Comparison of ENCODE assay signal across 18 cellular contexts in the genomic region with DNA sequence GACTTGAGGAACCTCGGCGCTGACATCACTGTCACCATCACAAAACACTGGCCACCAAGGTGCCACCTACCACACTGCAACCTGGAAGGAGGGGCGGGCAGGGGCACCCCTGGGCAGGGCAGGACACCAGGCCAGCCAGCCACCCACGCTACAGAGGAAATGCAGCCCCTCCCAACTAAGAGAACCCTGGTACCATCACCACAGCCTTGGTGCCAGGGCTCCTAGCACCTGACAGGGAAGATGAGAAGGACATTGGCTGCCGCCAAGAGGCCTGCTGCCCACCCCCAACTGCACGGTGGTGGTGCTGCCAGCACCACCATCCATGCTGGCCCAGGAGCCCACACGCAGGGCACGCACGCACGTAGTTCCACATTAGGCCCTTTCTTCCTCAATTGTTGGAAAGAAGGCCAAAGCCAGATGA.
DNase-seq lines count a peak whose midpoint lies in the region; ATAC-seq and TF ChIP-seq lines count a peak whose summit lies in the region.
"Had no signal": no experiment of that assay in that cellular context is flagged by ENCODE, and none has a peak within 500 bp of the region (broad histone marks: within the 10 kb centered on the region; RNA-seq: fewer than 3 reads in every experiment).

No MANE protein-coding gene starts in this region.

- in situ Hi-C loops in IMR-90 (cut with MboI; ENCODE audit: low sequenced_read_pairs): no loop called here

- H3K27me3 Mint-ChIP-seq in nephron (ENCODE audit: low read depth): peaks cover 4% of the 10 kb centered on the region
- no peaks in the 10 kb centered on the region for H3K27me3 Mint-ChIP-seq in stimulated activated memory B cell treated with anti-CD40 and anti-IgM and Interleukin-4, amounts not matched to agents 10 μg/mL and 1 μg/mL and 100 μg/mL, for 72 hours
- H3K27me3 Mint-ChIP-seq: activated naive CD4-positive, alpha-beta T cell treated with anti-CD3 and anti-CD28 coated beads, Interleukin-2, amount 50 U/mL, for 24 hours had no signal

- TF ChIP-seq CTCF in IMR-90 (conservative IDR thresholded peaks at IDR 0.05; ENCODE audit: low read depth, low read length): no peak
- TF ChIP-seq CTCF in coronary artery (IDR thresholded peaks at IDR 0.05): no peak
- TF ChIP-seq CTCF in nephron (IDR thresholded peaks at IDR 0.05; ENCODE audit: unreplicated experiment in 3 of 3): no peak

- H2BK5ac ChIP-seq in IMR-90 (ENCODE audit: low read depth, low read length, poor library complexity, severe bottlenecking): no peak overlapping the region

- CTCF ChIA-PET in IMR-90 (lab: Yijun Ruan, JAX): no interaction called here

- no peak overlapping the region for H2AK9ac ChIP-seq in IMR-90 (replicated peaks; ENCODE audit: low read depth, low read length, poor library complexity)

- H3K23ac ChIP-seq in IMR-90 (ENCODE audit: low read depth, low read length): no peak overlapping the region

- TF ChIP-seq RAD21 in IMR-90 (IDR thresholded peaks at IDR 0.05; ENCODE audit: low read length): no peak

- peaks cover 87% of the 10 kb centered on the region for H3K4me1 Mint-ChIP-seq in nephron
- H3K4me1 Mint-ChIP-seq in stimulated activated memory B cell treated with anti-CD40 and anti-IgM and Interleukin-4, amounts not matched to agents 10 μg/mL and 1 μg/mL and 100 μg/mL, for 72 hours: peaks cover 29% of the 10 kb centered on the region

- H4K5ac ChIP-seq in IMR-90 (ENCODE audit: low read depth, low read length): no peak overlapping the region

- no peak overlapping the region for H3K4ac ChIP-seq in IMR-90 (ENCODE audit: low read depth, low read length)

- H3K36me3 ChIP-seq in IMR-90 (ENCODE audit: control insufficient read depth, insufficient read depth, low read length) (peaks cover 7% of the 10 kb centered on the region), stomach smooth muscle (ENCODE audit: control insufficient read depth in 2 of 2, insufficient read depth in 2 of 2, low read length in 2 of 2) (no peaks in the 10 kb centered on the region)
- H3K36me3 ChIP-seq: prostate gland, SJCRH30 had no signal

- H3K18ac ChIP-seq in IMR-90 (ENCODE audit: low read depth, low read length): no peak overlapping the region

- TF ChIP-seq POLR2A in IMR-90 (IDR thresholded peaks at IDR 0.05; ENCODE audit: low read depth, low read length): no peak

- dilution Hi-C loops in IMR-90 (cut with HindIII; ENCODE audit: low sequenced_read_pairs, unreplicated experiment): no loop called here

- no peak for DNase-seq in IMR-90
- DNase-seq in coronary artery (ENCODE audit: low spot score): peak; percentile 66
- DNase-seq in DMS153 (lab: John Stamatoyannopoulos, UW): no peak
- DNase-seq in OCI-M2 (lab: John Stamatoyannopoulos, UW; ENCODE audit: unreplicated experiment): no peak
- DNase-seq: activated CD4-positive, CD25-positive, alpha-beta regulatory T cell; BE2C; effector CD8-positive, alpha-beta T cell; MM.1S; NCI-H1694 treated with DMSO at 0.1 percent for 48 hours; NCI-H446 treated with DMSO at 0.1 percent for 48 hours; SJCRH30; T-helper 2 cell had no signal

- H2AK5ac ChIP-seq in IMR-90 (ENCODE audit: low read depth, low read length): no peak overlapping the region

- H2BK15ac ChIP-seq in IMR-90 (ENCODE audit: low read depth, low read length): no peak overlapping the region

- no peak for ATAC-seq in IMR-90 (ENCODE audit: low read depth)
- no peak for ATAC-seq in stimulated activated memory B cell treated with anti-CD40 and anti-IgM and Interleukin-4, amounts not matched to agents 10 μg/mL and 1 μg/mL and 100 μg/mL, for 72 hours
- ATAC-seq: HepG2 had no signal

- H3K9me3 ChIP-seq in IMR-90 (ENCODE audit: control insufficient read depth, insufficient read depth, low read length) (peaks cover 2% of the 10 kb centered on the region; the same call in 1 of the 2 replicates), stomach smooth muscle (ENCODE audit: control insufficient read depth in 2 of 2, low read length in 2 of 2) (no peaks in the 10 kb centered on the region)
- H3K9me3 ChIP-seq: BE2C, prostate gland had no signal

- no peak overlapping the region for H4K8ac ChIP-seq in IMR-90 (ENCODE audit: low read depth in 2 of 2, low read length in 2 of 2)

- H3K36me3 Mint-ChIP-seq in nephron (ENCODE audit: low read depth): peaks cover 31% of the 10 kb centered on the region
- H3K36me3 Mint-ChIP-seq in stimulated activated memory B cell treated with anti-CD40 and anti-IgM and Interleukin-4, amounts not matched to agents 10 μg/mL and 1 μg/mL and 100 μg/mL, for 72 hours: peaks cover 37% of the 10 kb centered on the region

- H3K79me1 ChIP-seq in IMR-90 (ENCODE audit: low read depth in 1 of 2, low read length in 2 of 2): peaks cover 25 to 79% of the 10 kb centered on the region in 2 experiments

- peaks cover 25% of the 10 kb centered on the region for H3K4me1 ChIP-seq in IMR-90 (ENCODE audit: control insufficient read depth, insufficient read depth, low read length)
- H3K4me1 ChIP-seq in stomach smooth muscle (ENCODE audit: control insufficient read depth, insufficient read depth, low read length): peaks cover 77% of the 10 kb centered on the region

- no peak overlapping the region for H3K4me2 ChIP-seq in IMR-90 (ENCODE audit: low read depth, low read length)

- H2BK20ac ChIP-seq in IMR-90 (ENCODE audit: low read depth, low read length): no peak overlapping the region

- H4K20me1 ChIP-seq in IMR-90 (ENCODE audit: insufficient read depth, low read length): peaks cover 14% of the 10 kb centered on the region; the same call in 1 of the 2 replicates

- intact Hi-C loops in IMR-90 (cut with micrococcal nuclease): no loop called here

- H3K4me3 ChIP-seq in IMR-90 (ENCODE audit: insufficient read depth, low read depth, low read length): no peak overlapping the region
- H3K4me3 ChIP-seq in coronary artery: no peak overlapping the region
- peak overlapping the region in 1 of 2 donors; percentile 49 for H3K4me3 ChIP-seq in stomach smooth muscle (ENCODE audit: low read length in 2 of 2)
- H3K4me3 ChIP-seq: prostate gland had no signal

- 100% methylated on average over 4 of the region's 10 CpGs; no CpG with 5 or more reads in 1 of the 2 experiments for WGBS in IMR-90 (ENCODE audit: extremely low coverage in 2 of 2, insufficient read length in 1 of 2), 2 experiments

- no peak overlapping the region for H3K27ac ChIP-seq in IMR-90 (ENCODE audit: insufficient read depth, low read length)
- H3K27ac ChIP-seq in coronary artery: no peak overlapping the region
- H3K27ac ChIP-seq in stomach smooth muscle (ENCODE audit: low read length): peak overlapping the region; percentile 98

- H3K9me1 ChIP-seq in IMR-90 (ENCODE audit: insufficient read depth, low read length): peaks cover 17% of the 10 kb centered on the region

- H3K14ac ChIP-seq in IMR-90 (replicated peaks; ENCODE audit: low read depth, low read length): no peak overlapping the region

- no peaks in the 10 kb centered on the region for H3K27me3 ChIP-seq in IMR-90 (ENCODE audit: control insufficient read depth, insufficient read depth, low read length)
- H3K27me3 ChIP-seq in stomach smooth muscle (ENCODE audit: control insufficient read depth in 1 of 2, insufficient read depth in 2 of 2, low read length in 2 of 2): no peaks in the 10 kb centered on the region
- H3K27me3 ChIP-seq: BE2C, SJCRH30 had no signal

- BruUV-seq in IMR-90 (replicated peaks; lab: Mats Ljungman, UMichigan): no TSS peak

- H2AFZ ChIP-seq in IMR-90 (replicated peaks; ENCODE audit: low read length, poor library complexity): no peak overlapping the region

- peak overlapping the region in 1 of 3 experiments; percentile 53 for H3K4me3 Mint-ChIP-seq in nephron
- H3K4me3 Mint-ChIP-seq in stimulated activated memory B cell treated with anti-CD40 and anti-IgM and Interleukin-4, amounts not matched to agents 10 μg/mL and 1 μg/mL and 100 μg/mL, for 72 hours: no peak overlapping the region
- H3K4me3 Mint-ChIP-seq: activated naive CD4-positive, alpha-beta T cell treated with anti-CD3 and anti-CD28 coated beads, Interleukin-2, amount 50 U/mL, for 24 hours had no signal

- peak overlapping the region; percentile 2; the same call in 1 of the 2 replicates for H4K91ac ChIP-seq in IMR-90 (ENCODE audit: insufficient read depth, low read depth, low read length)

- H3K9me3 Mint-ChIP-seq in nephron: peaks cover 16% of the 10 kb centered on the region
- peaks cover 8% of the 10 kb centered on the region for H3K9me3 Mint-ChIP-seq in stimulated activated memory B cell treated with anti-CD40 and anti-IgM and Interleukin-4, amounts not matched to agents 10 μg/mL and 1 μg/mL and 100 μg/mL, for 72 hours
- H3K9me3 Mint-ChIP-seq: activated naive CD4-positive, alpha-beta T cell treated with anti-CD3 and anti-CD28 coated beads, Interleukin-2, amount 50 U/mL, for 24 hours had no signal

- no peak overlapping the region for H3K9ac ChIP-seq in IMR-90 (ENCODE audit: low read depth, low read length)
- peak overlapping the region in 1 of 2 donors; percentile 30 for H3K9ac ChIP-seq in stomach smooth muscle (ENCODE audit: low read length in 2 of 2)

- H3K56ac ChIP-seq in IMR-90 (ENCODE audit: extremely low read depth, insufficient read depth, low read length): no peak overlapping the region

- POLR2A ChIA-PET in IMR-90 (lab: Charles Lee; ENCODE audit: unreplicated experiment): no interaction called here

- peak overlapping the region; percentile 64 to 99 (median 87) for H3K27ac Mint-ChIP-seq in nephron
- no peak overlapping the region for H3K27ac Mint-ChIP-seq in stimulated activated memory B cell treated with anti-CD40 and anti-IgM and Interleukin-4, amounts not matched to agents 10 μg/mL and 1 μg/mL and 100 μg/mL, for 72 hours
- H3K27ac Mint-ChIP-seq: activated naive CD4-positive, alpha-beta T cell treated with anti-CD3 and anti-CD28 coated beads, Interleukin-2, amount 50 U/mL, for 24 hours had no signal

- H2BK120ac ChIP-seq in IMR-90 (ENCODE audit: low read depth, low read length): no peak overlapping the region

TF ChIP-seq in IMR-90, 13 proteins besides CTCF, POLR2A, EP300 and RAD21 (continues in another document):
- TF ChIP-seq FOS (IDR thresholded peaks at IDR 0.05; ENCODE audit: low read depth, low read length) (no peak), MAFK (IDR thresholded peaks at IDR 0.05; ENCODE audit: low read depth, low read length) (no peak), CEBPB (IDR thresholded peaks at IDR 0.05; ENCODE audit: low read depth, low read length) (no peak), SMC3 (IDR thresholded peaks at IDR 0.05; ENCODE audit: low read depth, low read length) (no peak), MAZ (IDR thresholded peaks at IDR 0.05; ENCODE audit: borderline replicate concordance, low read depth, low read length) (no peak)
- TF ChIP-seq, protein P1, sequence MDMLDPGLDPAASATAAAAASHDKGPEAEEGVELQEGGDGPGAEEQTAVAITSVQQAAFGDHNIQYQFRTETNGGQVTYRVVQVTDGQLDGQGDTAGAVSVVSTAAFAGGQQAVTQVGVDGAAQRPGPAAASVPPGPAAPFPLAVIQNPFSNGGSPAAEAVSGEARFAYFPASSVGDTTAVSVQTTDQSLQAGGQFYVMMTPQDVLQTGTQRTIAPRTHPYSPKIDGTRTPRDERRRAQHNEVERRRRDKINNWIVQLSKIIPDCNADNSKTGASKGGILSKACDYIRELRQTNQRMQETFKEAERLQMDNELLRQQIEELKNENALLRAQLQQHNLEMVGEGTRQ (IDR thresholded peaks at IDR 0.05; ENCODE audit: low read depth, low read length): no peak
